Comparison of ENCODE assay signal across 24 cellular contexts in the genomic region with DNA sequence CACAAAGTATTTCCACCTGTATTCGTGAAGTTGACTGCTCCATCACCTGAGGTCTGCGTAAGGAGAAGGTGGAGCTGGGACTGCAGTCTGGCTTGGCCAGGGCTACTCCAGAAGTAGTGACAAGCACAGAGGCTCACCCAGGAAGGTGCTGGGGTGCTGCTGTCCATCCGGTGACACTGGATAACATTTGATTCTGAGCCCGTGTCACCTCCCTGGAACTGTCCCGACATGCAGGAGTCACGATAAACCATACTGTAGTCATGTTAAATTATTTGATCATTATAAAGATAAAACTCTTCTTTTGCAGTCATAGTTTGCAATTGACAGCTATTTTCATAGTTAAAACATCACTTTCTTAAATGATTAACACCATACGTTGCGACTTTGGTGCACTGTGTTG. TPM values are rescaled to one million over a fixed set of nuclear protein-coding genes. Genes with fewer than 3 reads are reported as not detected.
"Had no signal": no experiment of that assay in that cellular context is flagged by ENCODE, and none has a peak within 500 bp of the region (broad histone marks: within the 10 kb centered on the region; RNA-seq: fewer than 3 reads in every experiment).

No MANE protein-coding gene starts in this region.

- H3K36me3 ChIP-seq: MG63, SJSA1 had no signal

- H3K27me3 ChIP-seq: MG63 had no signal

- H3K9me3 ChIP-seq: MG63, SJSA1 had no signal

- H3K4me1 ChIP-seq: SJSA1 had no signal

- FAIRE-seq: RCC 7860 had no signal

- H3K27ac ChIP-seq: SJSA1, SK-N-MC had no signal

- DNase-seq: Karpas-422, KG1, MG63, NCI-H1092, NCI-H1105 treated with DMSO at 0.1 percent for 48 hours, NCI-H1417 treated with DMSO at 0.1 percent for 48 hours, NCI-H146, NCI-H187, NCI-H2029, NCI-H2081 treated with DMSO at 0.1 percent for 48 hours, NCI-H2171, NCI-H226, NCI-H446, NCI-H510A, NCI-H524 treated with DMSO at 0.1 percent for 48 hours, NCI-H69, NCI-H774, Right ventricle myocardium superior, RPMI8226, SIG-M5 had no signal

- H3K4me3 ChIP-seq: MG63, SJSA1, SK-N-MC had no signal

RNA-seq across cellular contexts. Expression of a gene that starts 28.7 kb away (rescaled TPM):
- total RNA-seq: HT1080, Right ventricle myocardium superior, SJSA1 had no signal
